Comparison of ENCODE assay signal across 20 cellular contexts in genomic region chr6:127963495-127963894, GRCh38.
"Had no signal": no experiment of that assay in that cellular context is flagged by ENCODE, and none has a peak within 500 bp of the region (broad histone marks: within the 10 kb centered on the region; RNA-seq: fewer than 3 reads in every experiment).

No MANE protein-coding gene starts in this region.

- DNase-seq: effector memory CD4-positive, alpha-beta T cell; heart left ventricle; hippocampal formation; left colon; left ventricle myocardium superior; mesenchymal stem cell; midbrain; naive B cell; occipital lobe; psoas muscle; retina; stimulated activated CD4-positive, alpha-beta T cell treated with anti-CD3 and anti-CD28 coated beads, Interleukin-2, amount 100 ng/mL, for 24 hours; stimulated activated CD4-positive, alpha-beta T cell treated with anti-CD3 and anti-CD28 coated beads, Interleukin-4, amount 100 ng/mL, for 4 hours; stimulated activated naive B cell treated with anti-CD40 and anti-IgM and Interleukin-4, amounts not matched to agents 10 μg/mL and 1 μg/mL and 100 μg/mL, for 72 hours; stimulated activated naive CD8-positive, alpha-beta T cell treated with anti-CD3 and anti-CD28 coated beads, Interleukin-15, amount 100 ng/mL, for 72 hours; testis; upper lobe of right lung had no signal

- H3K27ac Mint-ChIP-seq: naive B cell; nephron; stimulated activated naive B cell treated with anti-CD40 and anti-IgM and Interleukin-4, amounts not matched to agents 10 μg/mL and 1 μg/mL and 100 μg/mL, for 72 hours; stimulated activated naive CD8-positive, alpha-beta T cell treated with anti-CD3 and anti-CD28 coated beads, Interleukin-15, amount 100 ng/mL, for 72 hours had no signal

- ATAC-seq: esophagus mucosa; heart left ventricle; left colon; left ventricle myocardium superior; psoas muscle; sciatic nerve; stimulated activated naive B cell treated with anti-CD40 and anti-IgM and Interleukin-4, amounts not matched to agents 10 μg/mL and 1 μg/mL and 100 μg/mL, for 72 hours; stimulated activated naive CD8-positive, alpha-beta T cell treated with anti-CD3 and anti-CD28 coated beads, Interleukin-15, amount 100 ng/mL, for 72 hours; upper lobe of right lung had no signal

- H3K27me3 Mint-ChIP-seq: naive B cell; stimulated activated naive B cell treated with anti-CD40 and anti-IgM and Interleukin-4, amounts not matched to agents 10 μg/mL and 1 μg/mL and 100 μg/mL, for 72 hours; stimulated activated naive CD8-positive, alpha-beta T cell treated with anti-CD3 and anti-CD28 coated beads, Interleukin-15, amount 100 ng/mL, for 72 hours had no signal

- H3K9me3 Mint-ChIP-seq: stimulated activated naive B cell treated with anti-CD40 and anti-IgM and Interleukin-4, amounts not matched to agents 10 μg/mL and 1 μg/mL and 100 μg/mL, for 72 hours had no signal

- H3K4me1 Mint-ChIP-seq: naive B cell; nephron; stimulated activated naive B cell treated with anti-CD40 and anti-IgM and Interleukin-4, amounts not matched to agents 10 μg/mL and 1 μg/mL and 100 μg/mL, for 72 hours had no signal

- H3K4me3 Mint-ChIP-seq: naive B cell; nephron; stimulated activated naive B cell treated with anti-CD40 and anti-IgM and Interleukin-4, amounts not matched to agents 10 μg/mL and 1 μg/mL and 100 μg/mL, for 72 hours; stimulated activated naive CD8-positive, alpha-beta T cell treated with anti-CD3 and anti-CD28 coated beads, Interleukin-15, amount 100 ng/mL, for 72 hours had no signal
